In genomic region chrX:49184294-49185061, GRCh38 we compare ENCODE assay signal across 8 cellular contexts. TPM values are rescaled to one million over a fixed set of nuclear protein-coding genes. Genes with fewer than 3 reads are reported as not detected.
DNase-seq lines count a peak whose midpoint lies in the region; ATAC-seq, FAIRE-seq and TF ChIP-seq lines count a peak whose summit lies in the region.

No MANE protein-coding gene starts in this region.

- peak overlapping the region; percentile 80 for H3K4me3 ChIP-seq in GM23248

- H3K4me3 Mint-ChIP-seq in activated naive CD4-positive, alpha-beta T cell treated with anti-CD3 and anti-CD28 coated beads, Interleukin-2, amount 10 ng/mL, durations not matched to agents 7 days and 5 days: peak overlapping the region; percentile 83

- 0 out of 2 replicates have a peak overlapping the region, but pooled peaks have one; percentile 45 for H2AFZ ChIP-seq in GM23248

- H3K9me2 ChIP-seq in GM23248 (ENCODE audit: insufficient read depth): no peaks in the 10 kb centered on the region

- ATAC-seq in foreskin keratinocyte (peak; percentile 90), omental fat pad (ENCODE audit: low FRiP score) (peak; percentile 59)

- TF ChIP-seq POLR2A in H54 (IDR thresholded peaks at IDR 0.05; ENCODE audit: low read depth, low read length): no peak

- H3K4me1 Mint-ChIP-seq in activated naive CD4-positive, alpha-beta T cell treated with anti-CD3 and anti-CD28 coated beads, Interleukin-2, amount 10 ng/mL, durations not matched to agents 7 days and 5 days: peaks cover 32% of the 10 kb centered on the region

- H3K79me2 ChIP-seq in GM23248 (ENCODE audit: insufficient read depth): peaks cover 11% of the 10 kb centered on the region; the same call in 1 of the 2 replicates

- no peaks in the 10 kb centered on the region for H3K9me3 ChIP-seq in GM23248 (ENCODE audit: low read depth)

- H3K4me2 ChIP-seq in GM23248 (ENCODE audit: unreplicated experiment): peak overlapping the region; percentile 68

- H4K20me1 ChIP-seq in GM23248 (ENCODE audit: insufficient read depth): no peaks in the 10 kb centered on the region

- peak overlapping the region; percentile 73 for H3K27ac Mint-ChIP-seq in activated naive CD4-positive, alpha-beta T cell treated with anti-CD3 and anti-CD28 coated beads, Interleukin-2, amount 10 ng/mL, durations not matched to agents 7 days and 5 days

- 0 to 3% methylated on average over 13 of the region's 39 CpGs for WGBS in GM23248 (ENCODE audit: low coverage in 1 of 2, low lambda C conversion rate in 2 of 2, missing lambda C conversion rate in 2 of 2), 2 experiments

- no peaks in the 10 kb centered on the region; the same call in 1 of the 2 replicates for H3K36me3 ChIP-seq in GM23248 (ENCODE audit: low read depth)

- H3K27me3 ChIP-seq in GM23248 (replicated peaks; ENCODE audit: insufficient read depth): no peaks in the 10 kb centered on the region
- H3K27me3 ChIP-seq in foreskin keratinocyte: no peaks in the 10 kb centered on the region

- H3F3A ChIP-seq in GM23248 (ENCODE audit: insufficient read depth): no peaks in the 10 kb centered on the region

- no peaks in the 10 kb centered on the region for H3K9me3 Mint-ChIP-seq in activated naive CD4-positive, alpha-beta T cell treated with anti-CD3 and anti-CD28 coated beads, Interleukin-2, amount 10 ng/mL, durations not matched to agents 7 days and 5 days

- TF ChIP-seq CTCF in foreskin keratinocyte (conservative IDR thresholded peaks at IDR 0.05) (peak; percentile 47), omental fat pad (IDR thresholded peaks at IDR 0.05) (no peak)

- no peak overlapping the region for H3K27ac ChIP-seq in GM23248
- peak overlapping the region; percentile 57 for H3K27ac ChIP-seq in foreskin keratinocyte

- in situ Hi-C loops in GM23248 (cut with MboI): no loop called here

- DNase-seq in DMS 273 treated with DMSO at 0.1 percent for 48 hours (lab: John Stamatoyannopoulos, UW) (peak; percentile 44), GM23248 (peak; percentile 92), NCI-H2171 (lab: John Stamatoyannopoulos, UW) (peak; percentile 87), foreskin keratinocyte (peak; percentile 84 to 88), omental fat pad (ENCODE audit: low spot score) (peak; percentile 69), Kasumi-1 (lab: John Stamatoyannopoulos, UW) (no peak), H54 (ENCODE audit: insufficient read length, low spot score) (no peak)
- peak; percentile 58 for DNase-seq in activated naive CD4-positive, alpha-beta T cell treated with anti-CD3 and anti-CD28 coated beads, Interleukin-2, amount 10 ng/mL, durations not matched to agents 7 days and 5 days

- H3K4me1 ChIP-seq in GM23248 (ENCODE audit: insufficient read depth): no peaks in the 10 kb centered on the region
- no peaks in the 10 kb centered on the region for H3K4me1 ChIP-seq in foreskin keratinocyte

- FAIRE-seq in H54 (lab: Jason Lieb, UNC): no peak

- H3K9ac ChIP-seq in GM23248: peak overlapping the region; percentile 81

- H3K36me3 Mint-ChIP-seq in activated naive CD4-positive, alpha-beta T cell treated with anti-CD3 and anti-CD28 coated beads, Interleukin-2, amount 10 ng/mL, durations not matched to agents 7 days and 5 days: peaks cover 20% of the 10 kb centered on the region

- CTCF ChIA-PET in activated naive CD4-positive, alpha-beta T cell treated with anti-CD3 and anti-CD28 coated beads, Interleukin-2, amount 10 ng/mL, durations not matched to agents 7 days and 5 days (lab: Charles Lee): no interaction called here

- no peaks in the 10 kb centered on the region for H3K27me3 Mint-ChIP-seq in activated naive CD4-positive, alpha-beta T cell treated with anti-CD3 and anti-CD28 coated beads, Interleukin-2, amount 10 ng/mL, durations not matched to agents 7 days and 5 days

RNA-seq across cellular contexts. Expression of gene PRICKLE3, which starts 1.7 kb away (rescaled TPM):
- total RNA-seq in GM23248 (2014; rRNA removed; shearing (Covaris generic)): 9.0 and 10.8 TPM in 2 replicates
- polyA plus RNA-seq in GM23248 (2016; fragmentation: Nextera tagmentation; extraction: Ambion mirVana) (5.1 TPM in 2 replicates), foreskin keratinocyte (14.8 and 16.4 TPM in 2 replicates)
- total RNA-seq in foreskin keratinocyte (16.3 and 17.1 TPM in 2 replicates), omental fat pad (10 to 100 TPM in 2 of 4 donors, 1 to 10 TPM in 2; 5.1 to 28.1 (median 11.9) TPM)

RNA-seq across cellular contexts. Expression of gene PLP2, which starts 12.8 kb away (rescaled TPM):
- total RNA-seq in GM23248 (2014; rRNA removed; shearing (Covaris generic)): 62.3 and 62.5 TPM in 2 replicates
- polyA plus RNA-seq in GM23248 (2016; fragmentation: Nextera tagmentation; extraction: Ambion mirVana) (204 and 209 TPM in 2 replicates), foreskin keratinocyte (462 and 529 TPM in 2 replicates)
- total RNA-seq in foreskin keratinocyte (249 and 284 TPM in 2 replicates), omental fat pad (10 to 100 TPM; 26.3 to 48.0 (median 38.3) TPM)

RNA-seq across cellular contexts. Expression of gene SYP, which starts 15.5 kb away (rescaled TPM):
- 0.54 TPM in 1 of 2 replicates, not detected in the other for total RNA-seq in GM23248 (2014; rRNA removed; shearing (Covaris generic))
- polyA plus RNA-seq in GM23248 (2016; fragmentation: Nextera tagmentation; extraction: Ambion mirVana): 0.23 TPM in 1 of 2 replicates, not detected in the other
- total RNA-seq in foreskin keratinocyte: 0.20 and 0.28 TPM in 2 replicates
- 0.20 and 0.31 TPM in 2 replicates for polyA plus RNA-seq in foreskin keratinocyte
- 1 to 10 TPM in 3 of 4 donors, under 1 TPM in 1; 0.46 to 3.3 (median 2.2) TPM for total RNA-seq in omental fat pad

RNA-seq across cellular contexts. Expression of gene MAGIX, which starts 21.9 kb away (rescaled TPM):
- 1.3 and 8.0 TPM in 2 replicates for total RNA-seq in GM23248 (2014; rRNA removed; shearing (Covaris generic))
- polyA plus RNA-seq in GM23248 (2016; fragmentation: Nextera tagmentation; extraction: Ambion mirVana): 1.1 and 1.5 TPM in 2 replicates
- total RNA-seq in foreskin keratinocyte: 1.6 and 2.0 TPM in 2 replicates
- 2.0 and 2.6 TPM in 2 replicates for polyA plus RNA-seq in foreskin keratinocyte
- total RNA-seq in omental fat pad: 1 to 10 TPM; 1.1 to 7.3 (median 3.3) TPM

RNA-seq across cellular contexts. Expression of gene CACNA1F, which starts 48.7 kb away (rescaled TPM):
- not detected in 2 replicates for total RNA-seq in GM23248 (2014; rRNA removed; shearing (Covaris generic))
- polyA plus RNA-seq in GM23248 (2016; fragmentation: Nextera tagmentation; extraction: Ambion mirVana) (not detected in 2 replicates), foreskin keratinocyte (0.01 TPM in 1 of 2 replicates, not detected in the other)
- total RNA-seq in foreskin keratinocyte (not detected in 2 replicates), omental fat pad (under 1 TPM; 0.19 to 0.60 (median 0.34) TPM)

Comparison
In these comparisons a context has a peak if more than half of its experiments do, and no peak if none do; other contexts are left out.
1. DNase-seq: peak in DMS 273 treated with DMSO at 0.1 percent for 48 hours (single experiment), GM23248 (single experiment), NCI-H2171 (single experiment), activated naive CD4-positive, alpha-beta T cell treated with anti-CD3 and anti-CD28 coated beads, Interleukin-2, amount 10 ng/mL, durations not matched to agents 7 days and 5 days (single experiment), foreskin keratinocyte (2 of 2) and omental fat pad (single experiment); none in Kasumi-1 (0 of 2) and H54 (single experiment).